Comparison of ENCODE assay signal across 21 cellular contexts in the genomic region with DNA sequence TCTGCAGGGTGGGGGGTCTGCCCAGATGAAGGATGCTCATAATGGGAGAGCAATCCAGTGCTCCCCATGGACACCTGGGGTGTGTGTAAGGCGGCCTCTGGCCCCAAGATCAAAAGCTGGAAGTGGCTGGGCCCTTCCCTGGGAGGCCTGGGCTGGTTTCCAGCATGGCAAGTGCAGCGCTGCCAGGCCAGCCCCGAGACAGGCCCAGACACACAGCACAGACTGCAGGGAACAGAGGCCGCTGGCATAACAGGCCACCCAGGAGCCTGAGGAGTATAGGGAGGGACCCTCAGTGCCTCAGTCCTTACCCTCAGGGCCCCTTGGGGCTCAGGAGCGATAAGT. TPM values are rescaled to one million over a fixed set of nuclear protein-coding genes. Genes with fewer than 3 reads are reported as not detected.
DNase-seq lines count a peak whose midpoint lies in the region; ATAC-seq and TF ChIP-seq lines count a peak whose summit lies in the region.
"Had no signal": no experiment of that assay in that cellular context is flagged by ENCODE, and none has a peak within 500 bp of the region (broad histone marks: within the 10 kb centered on the region; RNA-seq: fewer than 3 reads in every experiment).

No MANE protein-coding gene starts in this region.

- peak overlapping the region in 1 of 11 experiments; percentile 59; a peak in 2 of 22 replicates for H3K27ac ChIP-seq in BLaER1 treated with 17β-estradiol and CSF1 and Interleukin-3, amounts not matched to agents 10 nM and 100 nM
- no peak overlapping the region for H3K27ac ChIP-seq in H9 (ENCODE audit: insufficient read length, low read depth, low read length)
- no peak overlapping the region for H3K27ac ChIP-seq in tibial artery
- H3K27ac ChIP-seq: epithelial cell of prostate, gastrocnemius medialis, uterus had no signal

- H2AFZ ChIP-seq in H9 (ENCODE audit: low read length): no peak overlapping the region

- H3T11ph ChIP-seq in H9 (ENCODE audit: low read length): no peak overlapping the region

- peak overlapping the region in 5 of 11 experiments; percentile 37 to 73 (median 64); a peak in 8 of 22 replicates for H3K9ac ChIP-seq in BLaER1 treated with 17β-estradiol and CSF1 and Interleukin-3, amounts not matched to agents 10 nM and 100 nM
- H3K9ac ChIP-seq in H9 (ENCODE audit: extremely low read depth, insufficient read length, low read length): no peak overlapping the region

- no peak overlapping the region for H2BK120ac ChIP-seq in H9 (ENCODE audit: low read depth, low read length, poor library complexity, severe bottlenecking)

- H3K14ac ChIP-seq in H9 (ENCODE audit: insufficient read depth, low read length): no peak overlapping the region

- no peak overlapping the region for H3K4ac ChIP-seq in H9 (ENCODE audit: low read depth, low read length)

- no peak overlapping the region for H3K27ac Mint-ChIP-seq in H9
- no peak overlapping the region for H3K27ac Mint-ChIP-seq in central memory CD8-positive, alpha-beta T cell (ENCODE audit: low read depth)
- H3K27ac Mint-ChIP-seq in natural killer cell: no peak overlapping the region
- H3K27ac Mint-ChIP-seq: activated CD8-positive, alpha-beta memory T cell treated with anti-CD3 and anti-CD28 coated beads, Interleukin-2, amount 10 ng/mL, durations not matched to agents 7 days and 5 days had no signal

- intact Hi-C loops in natural killer cell (cut with micrococcal nuclease) (no loop called here), tibial artery (cut with DNase I; ENCODE audit: low total_unique reads) (no loop called here)

- H2BK5ac ChIP-seq in H9 (ENCODE audit: insufficient read length, low read length): no peak overlapping the region

- peak overlapping the region in 6 of 10 experiments; percentile 54 to 67 (median 57); a peak in 11 of 20 replicates for H3K4me3 ChIP-seq in BLaER1 treated with 17β-estradiol and CSF1 and Interleukin-3, amounts not matched to agents 10 nM and 100 nM
- no peak overlapping the region for H3K4me3 ChIP-seq in tibial artery
- H3K4me3 ChIP-seq: gastrocnemius medialis, mucosa of descending colon, uterus had no signal

- H3K4me3 Mint-ChIP-seq in H9 (peak overlapping the region; percentile 15 to 66; a peak in 4 of 5 replicates), natural killer cell (peak overlapping the region; percentile 37)
- peak overlapping the region; percentile 73 for H3K4me3 Mint-ChIP-seq in central memory CD8-positive, alpha-beta T cell
- H3K4me3 Mint-ChIP-seq: activated CD8-positive, alpha-beta memory T cell treated with anti-CD3 and anti-CD28 coated beads, Interleukin-2, amount 10 ng/mL, durations not matched to agents 7 days and 5 days had no signal

- no peaks in the 10 kb centered on the region for H3K79me1 ChIP-seq in H9 (ENCODE audit: insufficient read depth, low read depth, low read length, poor library complexity, severe bottlenecking)

- H3K27me3 Mint-ChIP-seq in H9 (ENCODE audit: low read depth) (peaks cover 100% of the 10 kb centered on the region), natural killer cell (ENCODE audit: low read depth in 2 of 2) (peaks cover 19 to 33% of the 10 kb centered on the region in 2 donors)
- peaks cover 49% of the 10 kb centered on the region for H3K27me3 Mint-ChIP-seq in central memory CD8-positive, alpha-beta T cell

- no peak for ATAC-seq in central memory CD8-positive, alpha-beta T cell (replicated peaks; ENCODE audit: extremely low read depth, poor library complexity, severe bottlenecking)
- no peak for ATAC-seq in natural killer cell
- ATAC-seq: activated CD8-positive, alpha-beta memory T cell treated with anti-CD3 and anti-CD28 coated beads, Interleukin-2, amount 10 ng/mL, durations not matched to agents 7 days and 5 days; gastrocnemius medialis; mucosa of descending colon had no signal

- peaks cover 30 to 62% (median 56%) of the 10 kb centered on the region in 10 experiments for H3K4me1 ChIP-seq in BLaER1 treated with 17β-estradiol and CSF1 and Interleukin-3, amounts not matched to agents 10 nM and 100 nM
- H3K4me1 ChIP-seq in H9 (ENCODE audit: insufficient read depth, low read length) (no peaks in the 10 kb centered on the region), tibial artery (peaks cover 3 to 21% (median 17%) of the 10 kb centered on the region in 4 donors)

- peak overlapping the region; percentile 92 to 100 (median 99); a peak in 21 of 22 replicates for H3K4me2 ChIP-seq in BLaER1 treated with 17β-estradiol and CSF1 and Interleukin-3, amounts not matched to agents 10 nM and 100 nM
- no peak overlapping the region for H3K4me2 ChIP-seq in H9 (ENCODE audit: insufficient read depth, insufficient read length, low read length)

- no peak overlapping the region for H4K91ac ChIP-seq in H9 (ENCODE audit: insufficient read length, low read depth, low read length)

- H4K20me1 ChIP-seq in BLaER1 treated with 17β-estradiol and CSF1 and Interleukin-3, amounts not matched to agents 10 nM and 100 nM: peaks cover 0 to 49% (median 24%) of the 10 kb centered on the region in 11 experiments; a peak in 15 of 22 replicates
- H4K20me1 ChIP-seq in H9 (ENCODE audit: control insufficient read depth, insufficient read depth, insufficient read length): no peaks in the 10 kb centered on the region

- TF ChIP-seq CTCF in H9 (conservative IDR thresholded peaks at IDR 0.05) (no peak), natural killer cell (IDR thresholded peaks at IDR 0.05) (no peak), tibial artery (IDR thresholded peaks at IDR 0.05) (no peak)

- H3K36me3 Mint-ChIP-seq in H9 (ENCODE audit: insufficient read depth in 1 of 3, low read depth in 3 of 3) (peaks cover 0 to 4% (median 0%) of the 10 kb centered on the region in 3 experiments; a peak in 1 of 7 replicates), natural killer cell (no peaks in the 10 kb centered on the region)
- H3K36me3 Mint-ChIP-seq in central memory CD8-positive, alpha-beta T cell (ENCODE audit: insufficient read depth): peaks cover 2% of the 10 kb centered on the region
- H3K36me3 Mint-ChIP-seq: activated CD8-positive, alpha-beta memory T cell treated with anti-CD3 and anti-CD28 coated beads, Interleukin-2, amount 10 ng/mL, durations not matched to agents 7 days and 5 days had no signal

- no peak overlapping the region for H2BK15ac ChIP-seq in H9 (ENCODE audit: low read depth, low read length)

- no peak for DNase-seq in H9
- DNase-seq in central memory CD8-positive, alpha-beta T cell (ENCODE audit: low spot score in 2 of 2): no peak
- DNase-seq in natural killer cell: no peak
- DNase-seq in stimulated activated CD4-positive, alpha-beta T cell treated with anti-CD3 and anti-CD28 coated beads, Interleukin-4, amount 100 ng/mL, for 1 hour: no peak
- no peak for DNase-seq in DMS153 treated with DMSO at 0.1 percent for 48 hours (lab: John Stamatoyannopoulos, UW; ENCODE audit: unreplicated experiment)
- DNase-seq in tibial artery: no peak
- DNase-seq in hepatic stellate cell (ENCODE audit: low spot score): no peak
- DNase-seq: activated CD4-positive, CD25-positive, alpha-beta regulatory T cell treated with anti-CD3 and anti-CD28 coated beads, Interleukin-2, amount 50 U/mL, for 72 hours; activated CD8-positive, alpha-beta memory T cell treated with anti-CD3 and anti-CD28 coated beads, Interleukin-2, amount 10 ng/mL, durations not matched to agents 7 days and 5 days; activated gamma-delta T cell; Calu3; gastrocnemius medialis; GDM1; mucosa of descending colon; NCI-H1105; NCI-H2107; SHP77 treated with DMSO at 0.1 percent for 48 hours; stimulated activated CD4-positive, alpha-beta T cell treated with anti-CD3 and anti-CD28 coated beads, Interleukin-2, amount 100 ng/mL, for 24 hours; uterus had no signal

- H3K79me2 ChIP-seq in H9 (ENCODE audit: insufficient read depth, low read length): no peaks in the 10 kb centered on the region

- H4K5ac ChIP-seq in H9 (ENCODE audit: insufficient read length, low read depth, low read length): no peak overlapping the region

- H3K56ac ChIP-seq in H9 (ENCODE audit: insufficient read length, low read depth, low read length): no peak overlapping the region

- no peak overlapping the region for H2AK5ac ChIP-seq in H9 (ENCODE audit: insufficient read length, low read length)

- peaks cover 3% of the 10 kb centered on the region for H3K23me2 ChIP-seq in H9 (ENCODE audit: insufficient read length, low read depth, low read length, poor library complexity, severe bottlenecking)

- H2BK12ac ChIP-seq in H9 (ENCODE audit: insufficient read length, low read depth, low read length): no peak overlapping the region

- no peaks in the 10 kb centered on the region for H3K36me3 ChIP-seq in BLaER1 treated with 17β-estradiol and CSF1 and Interleukin-3, amounts not matched to agents 10 nM and 100 nM
- H3K36me3 ChIP-seq in tibial artery: no peaks in the 10 kb centered on the region
- H3K36me3 ChIP-seq: gastrocnemius medialis, uterus had no signal

- WGBS in H9 (ENCODE audit: extremely low coverage, insufficient read length, low lambda C conversion rate): no CpG with 5 or more reads among the region's 5 CpGs

- no peak overlapping the region for H2BK20ac ChIP-seq in H9 (ENCODE audit: low read depth, low read length, poor library complexity, severe bottlenecking)

- H4K8ac ChIP-seq in H9 (replicated peaks; ENCODE audit: insufficient read length, low read depth, low read length): no peak overlapping the region

- H3K4me1 Mint-ChIP-seq in H9: peaks cover 4 to 19% of the 10 kb centered on the region in 2 experiments; a peak in 3 of 4 replicates
- peaks cover 13% of the 10 kb centered on the region for H3K4me1 Mint-ChIP-seq in central memory CD8-positive, alpha-beta T cell
- H3K4me1 Mint-ChIP-seq in natural killer cell: peaks cover 0 to 29% of the 10 kb centered on the region in 2 donors

- H3K23ac ChIP-seq in H9 (ENCODE audit: insufficient read length, low read depth, low read length): no peak overlapping the region

- peaks cover 16 to 54% (median 20%) of the 10 kb centered on the region in 11 experiments for H3K27me3 ChIP-seq in BLaER1 treated with 17β-estradiol and CSF1 and Interleukin-3, amounts not matched to agents 10 nM and 100 nM
- H3K27me3 ChIP-seq in H9 (ENCODE audit: insufficient read depth, low read length) (peaks cover 67% of the 10 kb centered on the region), tibial artery (peaks cover 0 to 59% of the 10 kb centered on the region in 2 donors)

- H3K9me3 Mint-ChIP-seq in H9: no peaks in the 10 kb centered on the region; a peak in 2 of 5 replicates
- no peaks in the 10 kb centered on the region for H3K9me3 Mint-ChIP-seq in central memory CD8-positive, alpha-beta T cell
- no peaks in the 10 kb centered on the region for H3K9me3 Mint-ChIP-seq in natural killer cell

- H3K9me3 ChIP-seq in BLaER1 treated with 17β-estradiol and CSF1 and Interleukin-3, amounts not matched to agents 10 nM and 100 nM (replicated peaks in 1 of 11): no peaks in the 10 kb centered on the region
- no peaks in the 10 kb centered on the region for H3K9me3 ChIP-seq in H9 (ENCODE audit: control insufficient read depth, low read depth, low read length)
- H3K9me3 ChIP-seq in tibial artery: no peaks in the 10 kb centered on the region
- H3K9me3 ChIP-seq: gastrocnemius medialis, mucosa of descending colon, uterus had no signal

- no peak overlapping the region for H3K18ac ChIP-seq in H9 (ENCODE audit: insufficient read length, low read depth, low read length)

RNA-seq across cellular contexts. Expression of a gene that starts 10.0 kb away (rescaled TPM):
- total RNA-seq in H9 (2021): 0.77 and 0.99 TPM in 2 replicates
- not detected for total RNA-seq in natural killer cell

RNA-seq across cellular contexts. Expression of a gene that starts 10.0 kb away (rescaled TPM):
- total RNA-seq in H9 (2021) (0.31 TPM in 2 replicates), natural killer cell (1 to 10 TPM in 2 of 3 donors, under 1 TPM in 1; 0.56 to 4.9 (median 1.7) TPM)

RNA-seq across cellular contexts. Expression of a gene that starts 40.4 kb away (rescaled TPM):
- total RNA-seq in H9 (2021): 73.5 and 74.5 TPM in 2 replicates
- 10 to 100 TPM; 21.2 to 27.7 (median 27.4) TPM for total RNA-seq in natural killer cell

RNA-seq across cellular contexts. Expression of a gene that starts 55.4 kb away (rescaled TPM):
- total RNA-seq in H9 (2021) (118 and 124 TPM in 2 replicates), natural killer cell (under 1 TPM; 0.25 to 0.80 (median 0.36) TPM)

Comparison
In these comparisons a context has a peak if more than half of its experiments do, and no peak if none do; other contexts are left out.
1. H3K4me3 ChIP-seq: peak in BLaER1 treated with 17β-estradiol and CSF1 and Interleukin-3, amounts not matched to agents 10 nM and 100 nM (6 of 10); none in tibial artery (0 of 2).
2. Peak in every context shown above with its lines, with median percentiles within 50 percentile points of each other: H3K4me3 Mint-ChIP-seq.